22 cellular contexts compared by ENCODE assay signal in the genomic region with DNA sequence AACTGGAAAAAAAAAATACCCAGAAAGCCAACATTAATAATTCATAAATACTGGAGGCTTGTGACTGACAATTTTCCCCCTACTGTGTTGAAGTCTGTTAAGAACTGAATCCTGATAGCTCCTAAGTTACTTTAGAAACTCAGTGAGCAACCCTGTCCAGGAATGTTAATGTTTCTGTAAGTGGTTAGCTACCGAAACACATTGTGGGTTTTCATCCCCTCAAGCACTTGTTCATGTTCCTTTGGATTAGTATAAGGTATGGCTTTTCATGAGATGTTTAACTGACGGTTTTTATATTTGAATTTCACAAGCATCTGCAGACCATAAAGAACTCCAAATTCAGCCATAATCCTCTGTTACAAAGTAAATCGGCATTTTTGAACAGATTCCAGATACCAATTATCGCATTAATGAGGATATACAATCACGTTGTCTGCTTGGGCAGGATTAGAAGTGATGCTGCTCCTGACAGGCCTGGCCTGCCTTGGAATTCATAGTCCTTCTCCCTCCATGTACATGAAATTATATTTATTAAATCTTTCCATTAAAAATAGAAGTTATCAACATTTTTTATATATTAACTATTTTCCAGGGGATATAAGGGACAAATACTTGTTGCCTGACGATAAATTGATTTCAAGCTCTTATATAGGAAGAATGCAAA.
"Had no signal": no experiment of that assay in that cellular context is flagged by ENCODE, and none has a peak within 500 bp of the region (broad histone marks: within the 10 kb centered on the region; RNA-seq: fewer than 3 reads in every experiment).

No MANE protein-coding gene starts in this region.

- H3K9me3 Mint-ChIP-seq: activated naive CD4-positive, alpha-beta T cell treated with anti-CD3 and anti-CD28 coated beads, Interleukin-2, amount 50 U/mL, for 24 hours; natural killer cell treated with Interleukin-12 subunit alpha and Interleukin-12 subunit beta and Interleukin-15 and Interleukin-18, amount 100 ng/mL, for 72 hours had no signal

- FAIRE-seq: colon, islet of Langerhans had no signal

- H3K27ac Mint-ChIP-seq: activated naive CD4-positive, alpha-beta T cell treated with anti-CD3 and anti-CD28 coated beads, Interleukin-2, amount 50 U/mL, for 24 hours; activated T-cell treated with anti-CD3 and anti-CD28 coated beads, Interleukin-2, amount 50 U/mL, for 72 hours; natural killer cell treated with Interleukin-12 subunit alpha and Interleukin-12 subunit beta and Interleukin-15 and Interleukin-18, amount 100 ng/mL, for 72 hours; stimulated activated memory B cell treated with anti-CD40 and anti-IgM and Interleukin-4, amounts not matched to agents 10 μg/mL and 1 μg/mL and 100 μg/mL, for 72 hours; type B pancreatic cell had no signal

- H3K36me3 Mint-ChIP-seq: activated naive CD4-positive, alpha-beta T cell treated with anti-CD3 and anti-CD28 coated beads, Interleukin-2, amount 50 U/mL, for 24 hours; natural killer cell treated with Interleukin-12 subunit alpha and Interleukin-12 subunit beta and Interleukin-15 and Interleukin-18, amount 100 ng/mL, for 72 hours; stimulated activated memory B cell treated with anti-CD40 and anti-IgM and Interleukin-4, amounts not matched to agents 10 μg/mL and 1 μg/mL and 100 μg/mL, for 72 hours; type B pancreatic cell had no signal

- H3K79me2 ChIP-seq: hepatocyte had no signal

- ATAC-seq: activated T-cell treated with anti-CD3 and anti-CD28 coated beads, Interleukin-2, amount 50 U/mL, for 72 hours; foreskin keratinocyte; left cardiac atrium; lower lobe of right lung; natural killer cell treated with Interleukin-12 subunit alpha and Interleukin-12 subunit beta and Interleukin-15 and Interleukin-18, amount 100 ng/mL, for 72 hours; right lobe of liver; stimulated activated memory B cell treated with anti-CD40 and anti-IgM and Interleukin-4, amounts not matched to agents 10 μg/mL and 1 μg/mL and 100 μg/mL, for 72 hours had no signal

- H3K27ac ChIP-seq: ascending aorta, foreskin keratinocyte, hepatocyte, lower lobe of right lung, right lobe of liver, testis, WERI-Rb-1 had no signal

- H3K4me1 Mint-ChIP-seq: activated naive CD4-positive, alpha-beta T cell treated with anti-CD3 and anti-CD28 coated beads, Interleukin-2, amount 50 U/mL, for 24 hours had no signal

- H3K27me3 Mint-ChIP-seq: stimulated activated memory B cell treated with anti-CD40 and anti-IgM and Interleukin-4, amounts not matched to agents 10 μg/mL and 1 μg/mL and 100 μg/mL, for 72 hours had no signal

- H3K4me3 ChIP-seq: ascending aorta, hepatocyte, lower lobe of right lung, right lobe of liver, testis had no signal

- H3K4me2 ChIP-seq: hepatocyte had no signal

- H3K4me1 ChIP-seq: ascending aorta, foreskin keratinocyte, lower lobe of right lung, right lobe of liver, testis had no signal

- DNase-seq: activated CD4-positive, alpha-beta T cell treated with anti-CD3 and anti-CD28 coated beads for 1 hour; activated CD8-positive, alpha-beta memory T cell treated with anti-CD3 and anti-CD28 coated beads for 24 hours; activated gamma-delta T cell; activated T-cell treated with anti-CD3 and anti-CD28 coated beads, Interleukin-2, amount 50 U/mL, for 72 hours; central memory CD4-positive, alpha-beta T cell; foreskin keratinocyte; left cardiac atrium; lower lobe of right lung; occipital lobe; right lobe of liver; stimulated activated CD4-positive, alpha-beta T cell treated with anti-CD3 and anti-CD28 coated beads, Interleukin-4, amount 100 ng/mL, for 4 hours; T-helper 2 cell; testis; WERI-Rb-1 had no signal

- H3K4me3 Mint-ChIP-seq: activated naive CD4-positive, alpha-beta T cell treated with anti-CD3 and anti-CD28 coated beads, Interleukin-2, amount 50 U/mL, for 24 hours; activated T-cell treated with anti-CD3 and anti-CD28 coated beads, Interleukin-2, amount 50 U/mL, for 72 hours; natural killer cell treated with Interleukin-12 subunit alpha and Interleukin-12 subunit beta and Interleukin-15 and Interleukin-18, amount 100 ng/mL, for 72 hours; stimulated activated memory B cell treated with anti-CD40 and anti-IgM and Interleukin-4, amounts not matched to agents 10 μg/mL and 1 μg/mL and 100 μg/mL, for 72 hours; type B pancreatic cell had no signal

- H3K9me3 ChIP-seq: ascending aorta, lower lobe of right lung, right lobe of liver, testis had no signal

- H3K27me3 ChIP-seq: ascending aorta, foreskin keratinocyte, hepatocyte, right lobe of liver, testis had no signal

- H2AFZ ChIP-seq: hepatocyte had no signal

- H3K36me3 ChIP-seq: ascending aorta, lower lobe of right lung, right lobe of liver, WERI-Rb-1 had no signal
